In genomic region chr18:57230861-57231260, GRCh38 we compare ENCODE assay signal across 1 cellular context.
TF ChIP-seq lines count a peak whose summit lies in the region.

No MANE protein-coding gene starts in this region.

TF ChIP-seq in GM23338, 12 proteins besides CTCF, POLR2A, EP300 and RAD21 (continued from another document):
- TF ChIP-seq ZNF462 (CRISPR knock-in tag; IDR thresholded peaks at IDR 0.05) (no peak), ZNF331 (CRISPR knock-in tag; IDR thresholded peaks at IDR 0.05; ENCODE audit: low read depth) (no peak), ZNF114 (CRISPR knock-in tag; IDR thresholded peaks at IDR 0.05) (no peak), CREB1 (CRISPR knock-in tag; IDR thresholded peaks at IDR 0.05; ENCODE audit: low read depth) (no peak)
- TF ChIP-seq, protein P1, sequence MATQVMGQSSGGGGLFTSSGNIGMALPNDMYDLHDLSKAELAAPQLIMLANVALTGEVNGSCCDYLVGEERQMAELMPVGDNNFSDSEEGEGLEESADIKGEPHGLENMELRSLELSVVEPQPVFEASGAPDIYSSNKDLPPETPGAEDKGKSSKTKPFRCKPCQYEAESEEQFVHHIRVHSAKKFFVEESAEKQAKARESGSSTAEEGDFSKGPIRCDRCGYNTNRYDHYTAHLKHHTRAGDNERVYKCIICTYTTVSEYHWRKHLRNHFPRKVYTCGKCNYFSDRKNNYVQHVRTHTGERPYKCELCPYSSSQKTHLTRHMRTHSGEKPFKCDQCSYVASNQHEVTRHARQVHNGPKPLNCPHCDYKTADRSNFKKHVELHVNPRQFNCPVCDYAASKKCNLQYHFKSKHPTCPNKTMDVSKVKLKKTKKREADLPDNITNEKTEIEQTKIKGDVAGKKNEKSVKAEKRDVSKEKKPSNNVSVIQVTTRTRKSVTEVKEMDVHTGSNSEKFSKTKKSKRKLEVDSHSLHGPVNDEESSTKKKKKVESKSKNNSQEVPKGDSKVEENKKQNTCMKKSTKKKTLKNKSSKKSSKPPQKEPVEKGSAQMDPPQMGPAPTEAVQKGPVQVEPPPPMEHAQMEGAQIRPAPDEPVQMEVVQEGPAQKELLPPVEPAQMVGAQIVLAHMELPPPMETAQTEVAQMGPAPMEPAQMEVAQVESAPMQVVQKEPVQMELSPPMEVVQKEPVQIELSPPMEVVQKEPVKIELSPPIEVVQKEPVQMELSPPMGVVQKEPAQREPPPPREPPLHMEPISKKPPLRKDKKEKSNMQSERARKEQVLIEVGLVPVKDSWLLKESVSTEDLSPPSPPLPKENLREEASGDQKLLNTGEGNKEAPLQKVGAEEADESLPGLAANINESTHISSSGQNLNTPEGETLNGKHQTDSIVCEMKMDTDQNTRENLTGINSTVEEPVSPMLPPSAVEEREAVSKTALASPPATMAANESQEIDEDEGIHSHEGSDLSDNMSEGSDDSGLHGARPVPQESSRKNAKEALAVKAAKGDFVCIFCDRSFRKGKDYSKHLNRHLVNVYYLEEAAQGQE (IDR thresholded peaks at IDR 0.05; ENCODE audit: unreplicated experiment): no peak
